ENCODE assay signal across 19 cellular contexts in genomic region chr15:69561071-69561784, GRCh38.
DNase-seq lines count a peak whose midpoint lies in the region; ATAC-seq, FAIRE-seq and TF ChIP-seq lines count a peak whose summit lies in the region.
"Had no signal": no experiment of that assay in that cellular context is flagged by ENCODE, and none has a peak within 500 bp of the region (broad histone marks: within the 10 kb centered on the region; RNA-seq: fewer than 3 reads in every experiment).

No MANE protein-coding gene starts in this region.

- H3K27ac ChIP-seq in kidney (ENCODE audit: low read depth in 2 of 2, low read length in 2 of 2) (peak overlapping the region; percentile 70 to 72), transverse colon (peak overlapping the region in 2 of 4 donors; percentile 26 to 63)
- H3K27ac ChIP-seq: BLaER1 treated with 17β-estradiol and CSF1 and Interleukin-3, amounts not matched to agents 10 nM and 100 nM; ovary; upper lobe of left lung had no signal

- peak; percentile 74 for DNase-seq in DMS153 (lab: John Stamatoyannopoulos, UW)
- no peak for DNase-seq in DMS153 treated with DMSO at 0.1 percent for 48 hours (lab: John Stamatoyannopoulos, UW; ENCODE audit: unreplicated experiment)
- peak; percentile 96 for DNase-seq in NCI-H748 (lab: John Stamatoyannopoulos, UW; ENCODE audit: unreplicated experiment)
- no peak for DNase-seq in kidney
- DNase-seq in transverse colon, result peak; percentile 62
- DNase-seq in stimulated activated CD4-positive, alpha-beta T cell treated with anti-CD3 and anti-CD28 coated beads, Interleukin-2, amount 100 ng/mL, for 24 hours, result no peak
- no peak for DNase-seq in dedifferentiated amniotic fluid mesenchymal stem cell (ENCODE audit: extremely low spot score)
- DNase-seq: 8988T, activated gamma-delta T cell, amygdala, Karpas-422, NCI-H187 treated with DMSO at 0.1 percent for 48 hours, ovary, Right ventricle myocardium superior, upper lobe of left lung had no signal

- intact Hi-C loops in kidney (cut with DNase I), result no loop called here
- intact Hi-C loops in transverse colon (cut with DNase I; ENCODE audit: low total_unique reads), result no loop called here

- H3K27me3 ChIP-seq in transverse colon, result no peaks in the 10 kb centered on the region
- H3K27me3 ChIP-seq: BLaER1 treated with 17β-estradiol and CSF1 and Interleukin-3, amounts not matched to agents 10 nM and 100 nM; ovary; upper lobe of left lung had no signal

- TF ChIP-seq EP300 in transverse colon (IDR thresholded peaks at IDR 0.05; ENCODE audit: low read depth), result no peak

- TF ChIP-seq CTCF in kidney (IDR thresholded peaks at IDR 0.05; ENCODE audit: borderline replicate concordance, extremely low read depth, insufficient read depth) (no peak), transverse colon (IDR thresholded peaks at IDR 0.05) (no peak)

- WGBS in transverse colon (ENCODE audit: low coverage in 1 of 2), 2 donors, result 12 to 43% methylated on average over 5 to 14 of the region's 14 CpGs

- H3K36me3 ChIP-seq in kidney (ENCODE audit: control insufficient read depth in 1 of 2, insufficient read depth in 2 of 2, low read length in 2 of 2) (no peaks in the 10 kb centered on the region), transverse colon (no peaks in the 10 kb centered on the region)
- H3K36me3 ChIP-seq: BLaER1 treated with 17β-estradiol and CSF1 and Interleukin-3, amounts not matched to agents 10 nM and 100 nM; ovary; upper lobe of left lung had no signal

- peaks cover 27 to 50% of the 10 kb centered on the region in 2 donors for H3K4me1 ChIP-seq in kidney (ENCODE audit: control insufficient read depth in 1 of 2, insufficient read depth in 1 of 2, low read depth in 1 of 2, low read length in 2 of 2)
- peaks cover 12 to 48% (median 24%) of the 10 kb centered on the region in 4 donors for H3K4me1 ChIP-seq in transverse colon

- TF ChIP-seq POLR2A in transverse colon (IDR thresholded peaks at IDR 0.05), result no peak

- no peak for ATAC-seq in HG02759 (IDR thresholded peaks at IDR 0.05; ENCODE audit: unreplicated experiment)
- ATAC-seq: stimulated activated effector memory CD8-positive, alpha-beta T cell treated with anti-CD3 and anti-CD28 coated beads, Interleukin-12 subunit alpha, Interleukin-12 subunit beta, amount 100 ng/mL, for 72 hours had no signal

- H3K9ac ChIP-seq in kidney (ENCODE audit: low read length in 2 of 2), result no peak overlapping the region
- H3K9ac ChIP-seq: BLaER1 treated with 17β-estradiol and CSF1 and Interleukin-3, amounts not matched to agents 10 nM and 100 nM had no signal

- in situ Hi-C loops in transverse colon (cut with MboI; ENCODE audit: low pct_ligation_motif_present in 1 of 4, low pct_unique_long_range_greater_than_20kb in 1 of 4, low sequenced_read_pairs in 3 of 4), result no loop called here

- no peaks in the 10 kb centered on the region for H3K9me3 ChIP-seq in kidney (ENCODE audit: control insufficient read depth in 1 of 2, low read length in 2 of 2)
- H3K9me3 ChIP-seq in transverse colon, result no peaks in the 10 kb centered on the region
- H3K9me3 ChIP-seq: BLaER1 treated with 17β-estradiol and CSF1 and Interleukin-3, amounts not matched to agents 10 nM and 100 nM; ovary; upper lobe of left lung had no signal

- FAIRE-seq in kidney (lab: Jason Lieb, UNC), result no peak

- H3K4me3 ChIP-seq in kidney (ENCODE audit: low read length in 2 of 2) (peak overlapping the region in 1 of 2 donors; percentile 13), transverse colon (no peak overlapping the region)
- H3K4me3 ChIP-seq: BLaER1 treated with 17β-estradiol and CSF1 and Interleukin-3, amounts not matched to agents 10 nM and 100 nM; ovary; smooth muscle cell; upper lobe of left lung had no signal

Comparison
In these comparisons a context has a peak if more than half of its experiments do, and no peak if none do; other contexts are left out.
1. DNase-seq: peak in DMS153 (single experiment), NCI-H748 (single experiment) and transverse colon (single experiment); none in DMS153 treated with DMSO at 0.1 percent for 48 hours (single experiment), kidney (single experiment), stimulated activated CD4-positive, alpha-beta T cell treated with anti-CD3 and anti-CD28 coated beads, Interleukin-2, amount 100 ng/mL, for 24 hours (0 of 2) and dedifferentiated amniotic fluid mesenchymal stem cell (single experiment).